In the genomic region with DNA sequence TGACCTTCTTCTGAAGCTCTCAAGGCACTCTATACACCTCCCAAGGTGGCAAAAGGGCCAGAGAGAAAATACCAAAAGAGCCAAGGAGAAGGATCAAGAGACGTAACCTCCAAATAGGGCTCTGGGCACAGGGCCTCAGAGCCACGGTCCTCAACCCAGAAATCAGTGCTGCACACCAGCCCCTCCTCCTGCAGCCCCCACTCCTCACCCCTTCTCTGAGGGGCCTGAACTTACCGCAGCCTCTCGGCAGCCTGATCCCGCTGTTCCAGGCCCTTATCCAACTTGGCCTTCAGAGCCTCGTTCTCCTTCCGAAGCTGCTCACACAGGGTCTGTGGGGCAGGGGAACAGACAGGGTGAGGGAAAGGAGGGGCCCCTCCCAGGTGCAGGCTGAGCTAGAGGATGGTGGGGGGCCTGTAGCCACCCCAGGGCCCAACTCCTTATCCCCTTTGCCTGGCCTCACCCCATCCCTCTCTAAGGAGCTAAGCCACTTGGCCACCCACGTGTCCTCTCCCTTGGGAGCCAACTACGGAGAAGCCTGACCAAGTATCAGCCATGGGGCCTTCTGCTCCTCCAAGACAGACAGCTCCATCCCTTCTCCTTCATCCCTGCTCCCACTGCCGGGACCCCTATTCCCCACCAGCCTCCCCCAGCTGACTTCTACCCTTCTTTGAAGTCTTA, we compare ENCODE assay signal across 1 cellular context.
TF ChIP-seq lines count a peak whose summit lies in the region.

No MANE protein-coding gene starts in this region.

TF ChIP-seq in IMR-90, 13 proteins besides CTCF, POLR2A, EP300 and RAD21 (continued from another document):
- no peak for TF ChIP-seq FOS (IDR thresholded peaks at IDR 0.05; ENCODE audit: low read depth, low read length)
- no peak for TF ChIP-seq RFX5 (IDR thresholded peaks at IDR 0.05; ENCODE audit: low read depth, low read length)
- no peak for TF ChIP-seq MAFK (IDR thresholded peaks at IDR 0.05; ENCODE audit: low read depth, low read length)
- TF ChIP-seq CHD1 (IDR thresholded peaks at IDR 0.05; ENCODE audit: low read depth, low read length): no peak
